ENCODE assay signal across 8 cellular contexts in genomic region chr9:129481824-129482511, GRCh38.
DNase-seq lines count a peak whose midpoint lies in the region; ATAC-seq and TF ChIP-seq lines count a peak whose summit lies in the region.

No MANE protein-coding gene starts in this region.

- H3K4me3 ChIP-seq in ACC112 (ENCODE audit: low read depth, low read length) (peak overlapping the region; percentile 68), IMR-90 (ENCODE audit: insufficient read depth, low read depth, low read length) (peak overlapping the region; percentile 14)

- peak overlapping the region; percentile 51 for H3K27ac Mint-ChIP-seq in central memory CD8-positive, alpha-beta T cell (ENCODE audit: low read depth)
- H3K27ac Mint-ChIP-seq in memory B cell = no peak overlapping the region

- no TSS peak for BruUV-seq in IMR-90 (replicated peaks; lab: Mats Ljungman, UMichigan)

- H2AK5ac ChIP-seq in IMR-90 (ENCODE audit: low read depth, low read length) = peak overlapping the region; percentile 97

- peak overlapping the region; percentile 99 for H3K27ac ChIP-seq in ACC112 (ENCODE audit: low read depth, low read length)
- H3K27ac ChIP-seq in IMR-90 (ENCODE audit: insufficient read depth, low read length) = peak overlapping the region; percentile 95

- in situ Hi-C loops in IMR-90 (cut with MboI; ENCODE audit: low sequenced_read_pairs) = no loop called here

- peak overlapping the region; percentile 98 for H3K4ac ChIP-seq in IMR-90 (ENCODE audit: low read depth, low read length)

- intact Hi-C loops in IMR-90 (cut with micrococcal nuclease) = loop anchor here (2.0 kb wide), 1 partner anchor 69 kb away; no protein-coding TSS in a partner anchor

- H3K79me1 ChIP-seq in IMR-90 (ENCODE audit: low read depth in 1 of 2, low read length in 2 of 2) = peaks cover 15 to 42% of the 10 kb centered on the region in 2 experiments

- peak overlapping the region; percentile 92 for H2BK15ac ChIP-seq in IMR-90 (ENCODE audit: low read depth, low read length)

- peak overlapping the region; percentile 94 for H2BK20ac ChIP-seq in IMR-90 (ENCODE audit: low read depth, low read length)

- WGBS in IMR-90 (ENCODE audit: extremely low coverage in 2 of 2, insufficient read length in 1 of 2), 2 experiments = 2% methylated on average over 6 of the region's 54 CpGs; no CpG with 5 or more reads in 1 of the 2 experiments

- DNase-seq in IMR-90 = no peak
- no peak for DNase-seq in central memory CD8-positive, alpha-beta T cell (ENCODE audit: low spot score in 2 of 2)
- no peak for DNase-seq in memory B cell (ENCODE audit: low spot score in 2 of 2)
- DNase-seq in ureter (ENCODE audit: low spot score) = peak; percentile 51
- no peak for DNase-seq in activated CD4-positive, alpha-beta T cell treated with anti-CD3 and anti-CD28 coated beads for 1 hour

- no peaks in the 10 kb centered on the region for H3K9me3 Mint-ChIP-seq in central memory CD8-positive, alpha-beta T cell
- H3K9me3 Mint-ChIP-seq in memory B cell = no peaks in the 10 kb centered on the region

- no peaks in the 10 kb centered on the region for H3K36me3 ChIP-seq in ACC112 (ENCODE audit: insufficient read depth, low read length)
- no peaks in the 10 kb centered on the region for H3K36me3 ChIP-seq in IMR-90 (ENCODE audit: control insufficient read depth, insufficient read depth, low read length)

- peaks cover 3% of the 10 kb centered on the region for H3K4me1 Mint-ChIP-seq in central memory CD8-positive, alpha-beta T cell
- no peaks in the 10 kb centered on the region for H3K4me1 Mint-ChIP-seq in memory B cell

- H3K56ac ChIP-seq in IMR-90 (ENCODE audit: extremely low read depth, insufficient read depth, low read length) = peak overlapping the region; percentile 91

- H3K27me3 ChIP-seq in ACC112 (ENCODE audit: insufficient read depth, low read length) (no peaks in the 10 kb centered on the region), IMR-90 (ENCODE audit: control insufficient read depth, insufficient read depth, low read length) (no peaks in the 10 kb centered on the region)

- no peaks in the 10 kb centered on the region for H3K27me3 Mint-ChIP-seq in central memory CD8-positive, alpha-beta T cell
- peaks cover 22% of the 10 kb centered on the region for H3K27me3 Mint-ChIP-seq in memory B cell

- H4K91ac ChIP-seq in IMR-90 (ENCODE audit: insufficient read depth, low read depth, low read length) = peak overlapping the region; percentile 97

- peaks cover 6% of the 10 kb centered on the region for H3K79me2 ChIP-seq in ACC112 (ENCODE audit: control insufficient read depth, insufficient read depth, low read length, unreplicated experiment)

- peak overlapping the region; percentile 83 to 96 for H4K8ac ChIP-seq in IMR-90 (ENCODE audit: low read depth in 2 of 2, low read length in 2 of 2)

- no peaks in the 10 kb centered on the region for H4K20me1 ChIP-seq in IMR-90 (ENCODE audit: insufficient read depth, low read length)

- peaks cover 31% of the 10 kb centered on the region for H3K9me1 ChIP-seq in IMR-90 (ENCODE audit: insufficient read depth, low read length)

- peak overlapping the region; percentile 92 for H3K23ac ChIP-seq in IMR-90 (ENCODE audit: low read depth, low read length)

- no peak for ATAC-seq in IMR-90 (ENCODE audit: low read depth)
- ATAC-seq in central memory CD8-positive, alpha-beta T cell (replicated peaks; ENCODE audit: extremely low read depth, poor library complexity, severe bottlenecking) = no peak
- ATAC-seq in memory B cell (ENCODE audit: low read depth) = no peak
- ATAC-seq in GM19467 (IDR thresholded peaks at IDR 0.05; ENCODE audit: unreplicated experiment) = no peak
- no peak for ATAC-seq in GM18867 (IDR thresholded peaks at IDR 0.05; ENCODE audit: unreplicated experiment)

- H4K5ac ChIP-seq in IMR-90 (ENCODE audit: low read depth, low read length) = peak overlapping the region; percentile 77

- TF ChIP-seq RAD21 in IMR-90 (IDR thresholded peaks at IDR 0.05; ENCODE audit: low read length) = peak; percentile 46

- peaks cover 6% of the 10 kb centered on the region for H3K36me3 Mint-ChIP-seq in central memory CD8-positive, alpha-beta T cell (ENCODE audit: insufficient read depth)
- no peaks in the 10 kb centered on the region for H3K36me3 Mint-ChIP-seq in memory B cell

- H2AK9ac ChIP-seq in IMR-90 (replicated peaks; ENCODE audit: low read depth, low read length, poor library complexity) = peak overlapping the region; percentile 98

- dilution Hi-C loops in IMR-90 (cut with HindIII; ENCODE audit: low sequenced_read_pairs, unreplicated experiment) = no loop called here

- H2BK5ac ChIP-seq in IMR-90 (ENCODE audit: low read depth, low read length, poor library complexity, severe bottlenecking) = peak overlapping the region; percentile 97

- TF ChIP-seq CTCF in IMR-90 (conservative IDR thresholded peaks at IDR 0.05; ENCODE audit: low read depth, low read length) = peak; percentile 34

- peak overlapping the region; percentile 95 for H2BK120ac ChIP-seq in IMR-90 (ENCODE audit: low read depth, low read length)

- H3K18ac ChIP-seq in IMR-90 (ENCODE audit: low read depth, low read length) = peak overlapping the region; percentile 68

- peak overlapping the region; percentile 92 for H3K14ac ChIP-seq in IMR-90 (replicated peaks; ENCODE audit: low read depth, low read length)

- no peaks in the 10 kb centered on the region for H3K9me3 ChIP-seq in IMR-90 (ENCODE audit: control insufficient read depth, insufficient read depth, low read length)

- CTCF ChIA-PET in IMR-90 (lab: Yijun Ruan, JAX) = no interaction called here

- no peak; the same call in 1 of the 2 replicates for TF ChIP-seq POLR2A in IMR-90 (IDR thresholded peaks at IDR 0.05; ENCODE audit: low read depth, low read length)

- H3K9ac ChIP-seq in IMR-90 (ENCODE audit: low read depth, low read length) = peak overlapping the region; percentile 75

- H3K4me3 Mint-ChIP-seq in central memory CD8-positive, alpha-beta T cell = peak overlapping the region; percentile 68
- H3K4me3 Mint-ChIP-seq in memory B cell = peak overlapping the region; percentile 28

- H2AFZ ChIP-seq in ACC112 (ENCODE audit: low read length, unreplicated experiment) = no peak overlapping the region
- H2AFZ ChIP-seq in IMR-90 (replicated peaks; ENCODE audit: low read length, poor library complexity) = peak overlapping the region; percentile 84

- POLR2A ChIA-PET in IMR-90 (lab: Charles Lee; ENCODE audit: unreplicated experiment) = interaction anchor here (0.5 to 2.7 kb wide), 6 partner anchors 14 to 307 kb away, joined by 3 to 18 read pairs (median 7); partner anchors contain the start of gene IER5L

- H3K4me1 ChIP-seq in ACC112 (ENCODE audit: control insufficient read depth, insufficient read depth, low read length, unreplicated experiment) (peaks cover 62% of the 10 kb centered on the region), IMR-90 (ENCODE audit: control insufficient read depth, insufficient read depth, low read length) (peaks cover 43% of the 10 kb centered on the region)

- H3K4me2 ChIP-seq in IMR-90 (ENCODE audit: low read depth, low read length) = peak overlapping the region; percentile 24

TF ChIP-seq in IMR-90, 13 proteins besides CTCF, POLR2A, EP300 and RAD21:
- TF ChIP-seq CHD1 (IDR thresholded peaks at IDR 0.05; ENCODE audit: low read depth, low read length) = no peak
- peak; percentile 13; the same call in 1 of the 2 replicates for TF ChIP-seq SMC3 (IDR thresholded peaks at IDR 0.05; ENCODE audit: low read depth, low read length)
